Comparison of ENCODE assay signal across 1 cellular context in genomic region chr17:1629647-1630310, GRCh38.
TF ChIP-seq lines count a peak whose summit lies in the region.

No MANE protein-coding gene starts in this region.

TF ChIP-seq in HepG2, 621 proteins besides CTCF, POLR2A, EP300 and RAD21 (continues in another document):
- TF ChIP-seq ZSCAN31 (CRISPR knock-in tag; IDR thresholded peaks at IDR 0.05; ENCODE audit: low read depth) (0 out of 2 replicates have a peak, but pooled peaks have one; percentile 15), MEIS2 (CRISPR knock-in tag; IDR thresholded peaks at IDR 0.05) (peak; percentile 19; the same call in 1 of the 2 replicates), ZBTB14 (CRISPR knock-in tag; IDR thresholded peaks at IDR 0.05) (no peak), TEAD3 (CRISPR knock-in tag; optimal IDR thresholded peaks at IDR 0.05; ENCODE audit: borderline replicate concordance) (peak; percentile 74), ZSCAN29 (CRISPR knock-in tag; conservative IDR thresholded peaks at IDR 0.05) (no peak), FOXA3 (CRISPR knock-in tag; IDR thresholded peaks at IDR 0.05) (0 out of 2 replicates have a peak, but pooled peaks have one; percentile 5), ADNP (CRISPR knock-in tag; IDR thresholded peaks at IDR 0.05) (no peak), ZNF136 (CRISPR knock-in tag; IDR thresholded peaks at IDR 0.05; ENCODE audit: low read depth) (0 out of 2 replicates have a peak, but pooled peaks have one; percentile 65), DDIT3 (CRISPR knock-in tag; IDR thresholded peaks at IDR 0.05) (no peak), AKNA (CRISPR knock-in tag; IDR thresholded peaks at IDR 0.05; ENCODE audit: borderline replicate concordance) (no peak), GABPB1 (CRISPR knock-in tag; IDR thresholded peaks at IDR 0.05) (0 out of 2 replicates have a peak, but pooled peaks have one; percentile 4), ZNF766 (CRISPR knock-in tag; IDR thresholded peaks at IDR 0.05; ENCODE audit: borderline replicate concordance) (no peak), ZNF501 (CRISPR knock-in tag; IDR thresholded peaks at IDR 0.05) (peak; percentile 64; the same call in 1 of the 2 replicates), ZNF18 (CRISPR knock-in tag; IDR thresholded peaks at IDR 0.05; ENCODE audit: insufficient replicate concordance) (peak; percentile 63), PAXIP1 (CRISPR knock-in tag; conservative IDR thresholded peaks at IDR 0.05) (no peak), LCORL (IDR thresholded peaks at IDR 0.05) (no peak), LCORL (CRISPR knock-in tag; IDR thresholded peaks at IDR 0.05) (peak; percentile 57; the same call in 1 of the 2 replicates), MAX (IDR thresholded peaks at IDR 0.05) (peak; percentile 44; the same call in 1 of the 2 replicates), DZIP1 (CRISPR knock-in tag; IDR thresholded peaks at IDR 0.05) (no peak), PATZ1 (CRISPR knock-in tag; IDR thresholded peaks at IDR 0.05) (peak; percentile 59; the same call in 1 of the 2 replicates), ZBTB4 (CRISPR knock-in tag; IDR thresholded peaks at IDR 0.05; ENCODE audit: borderline replicate concordance) (0 out of 2 replicates have a peak, but pooled peaks have one; percentile 35), HNF1B (CRISPR knock-in tag; IDR thresholded peaks at IDR 0.05) (peak; percentile 34; the same call in 1 of the 2 replicates)
